Comparison of ENCODE assay signal across 14 cellular contexts in the genomic region with DNA sequence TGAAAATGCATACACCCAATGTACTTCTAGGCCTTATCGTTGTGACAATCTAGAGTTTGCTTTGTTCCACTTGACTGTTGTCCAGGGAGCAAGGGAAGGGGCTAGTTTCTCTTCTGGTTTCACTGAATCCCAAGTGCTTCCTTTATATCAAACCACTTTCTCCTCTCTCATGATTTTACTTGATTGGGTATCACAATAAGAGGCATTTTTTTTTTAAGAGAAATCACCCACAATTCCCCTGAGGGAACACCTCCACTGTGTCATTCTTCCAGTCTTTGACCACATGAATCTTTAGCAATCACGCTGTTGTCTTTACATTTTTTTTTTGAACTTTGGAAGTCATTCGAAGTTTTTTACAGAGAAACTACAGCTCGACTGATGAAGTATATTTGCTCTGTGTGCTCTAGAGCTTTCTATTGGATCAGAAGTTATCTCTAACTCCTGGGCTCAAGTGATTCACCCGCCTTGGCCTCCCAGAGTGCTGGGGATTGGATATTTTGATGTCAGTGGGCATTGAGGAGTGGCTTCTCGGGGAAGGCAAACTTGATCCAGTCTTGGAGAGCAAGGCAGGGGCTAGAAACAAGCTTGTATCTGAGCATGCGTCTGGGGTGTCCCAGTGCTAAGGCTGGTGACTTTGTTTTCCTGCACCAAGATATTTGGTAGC. TPM values are rescaled to one million over a fixed set of nuclear protein-coding genes. Genes with fewer than 3 reads are reported as not detected.
DNase-seq lines count a peak whose midpoint lies in the region; ATAC-seq and TF ChIP-seq lines count a peak whose summit lies in the region.
"Had no signal": no experiment of that assay in that cellular context is flagged by ENCODE, and none has a peak within 500 bp of the region (broad histone marks: within the 10 kb centered on the region; RNA-seq: fewer than 3 reads in every experiment).

No MANE protein-coding gene starts in this region.

- H3K4me3 ChIP-seq in PC-9: no peak overlapping the region
- H3K4me3 ChIP-seq in parathyroid adenoma (ENCODE audit: low read depth, low read length): peak overlapping the region; percentile 21
- H3K4me3 ChIP-seq: left ventricle myocardium inferior had no signal

- TF ChIP-seq CTCF in PC-9 (conservative IDR thresholded peaks at IDR 0.05): no peak
- TF ChIP-seq CTCF in parathyroid adenoma (IDR thresholded peaks at IDR 0.05): no peak

- H3K27ac ChIP-seq in PC-9 (peak overlapping the region; percentile 95), epithelial cell of prostate (peak overlapping the region; percentile 100), parathyroid adenoma (peak overlapping the region; percentile 96)
- H3K27ac ChIP-seq: left ventricle myocardium inferior had no signal

- no peaks in the 10 kb centered on the region for H3K9me3 ChIP-seq in PC-9 (ENCODE audit: insufficient read depth, low read depth)
- no peaks in the 10 kb centered on the region for H3K9me3 ChIP-seq in parathyroid adenoma (ENCODE audit: control insufficient read depth, low read length)
- H3K9me3 ChIP-seq: left ventricle myocardium inferior had no signal

- CTCF ChIA-PET in PC-9 (lab: Charles Lee): interaction anchor here (0.7 kb wide), 1 partner anchor 47 kb away, joined by 7 read pairs; no protein-coding TSS in a partner anchor
- CTCF ChIA-PET in activated CD8-positive, alpha-beta memory T cell treated with anti-CD3 and anti-CD28 coated beads, Interleukin-2, amount 10 ng/mL, durations not matched to agents 7 days and 5 days (lab: Charles Lee): interaction anchor here (1.2 kb wide), 1 partner anchor 128 kb away, joined by 3 read pairs; no protein-coding TSS in a partner anchor

- H3K79me2 ChIP-seq in PC-9 (ENCODE audit: low read depth) (peaks cover 69% of the 10 kb centered on the region), parathyroid adenoma (peaks cover 33% of the 10 kb centered on the region)

- TF ChIP-seq POLR2A in GM18505 (IDR thresholded peaks at IDR 0.05; ENCODE audit: borderline replicate concordance, extremely low read depth, insufficient read depth, insufficient read length): no peak

- ATAC-seq in activated CD8-positive, alpha-beta memory T cell treated with anti-CD3 and anti-CD28 coated beads, Interleukin-2, amount 10 ng/mL, durations not matched to agents 7 days and 5 days: no peak
- ATAC-seq in GM18505 (IDR thresholded peaks at IDR 0.05; ENCODE audit: unreplicated experiment): no peak
- ATAC-seq in activated naive CD8-positive, alpha-beta T cell treated with anti-CD3 and anti-CD28 coated beads, Interleukin-2, amount 50 U/mL, for 24 hours: no peak
- ATAC-seq: T-helper 17 cell had no signal

- BruUV-seq in PC-9 (replicated peaks; lab: Mats Ljungman, UMichigan): no TSS peak

- peaks cover 7% of the 10 kb centered on the region; the same call in 1 of the 2 replicates for H3K36me3 ChIP-seq in PC-9 (ENCODE audit: low read depth)
- H3K36me3 ChIP-seq in parathyroid adenoma (ENCODE audit: control insufficient read depth, insufficient read depth, low read length): no peaks in the 10 kb centered on the region
- H3K36me3 ChIP-seq: left ventricle myocardium inferior had no signal

- H2AFZ ChIP-seq in PC-9: no peak overlapping the region
- no peak overlapping the region for H2AFZ ChIP-seq in parathyroid adenoma

- intact Hi-C loops in PC-9 (cut with micrococcal nuclease; ENCODE audit: unreplicated experiment): no loop called here

- H3K9me3 Mint-ChIP-seq in activated CD8-positive, alpha-beta memory T cell treated with anti-CD3 and anti-CD28 coated beads, Interleukin-2, amount 10 ng/mL, durations not matched to agents 7 days and 5 days (ENCODE audit: low read depth): no peaks in the 10 kb centered on the region
- no peaks in the 10 kb centered on the region for H3K9me3 Mint-ChIP-seq in activated naive CD8-positive, alpha-beta T cell treated with anti-CD3 and anti-CD28 coated beads, Interleukin-2, amount 50 U/mL, for 24 hours
- H3K9me3 Mint-ChIP-seq: activated naive CD4-positive, alpha-beta T cell treated with anti-CD3 and anti-CD28 coated beads, Interleukin-2, amount 10 ng/mL, durations not matched to agents 7 days and 5 days had no signal

- peaks cover 66% of the 10 kb centered on the region for H3K4me1 ChIP-seq in PC-9 (replicated peaks; ENCODE audit: insufficient read depth)
- H3K4me1 ChIP-seq in parathyroid adenoma: peaks cover 38% of the 10 kb centered on the region

- peaks cover 43% of the 10 kb centered on the region for H3K27me3 Mint-ChIP-seq in activated CD8-positive, alpha-beta memory T cell treated with anti-CD3 and anti-CD28 coated beads, Interleukin-2, amount 10 ng/mL, durations not matched to agents 7 days and 5 days
- peaks cover 35% of the 10 kb centered on the region for H3K27me3 Mint-ChIP-seq in activated naive CD8-positive, alpha-beta T cell treated with anti-CD3 and anti-CD28 coated beads, Interleukin-2, amount 50 U/mL, for 24 hours

- H3K4me1 Mint-ChIP-seq in activated CD8-positive, alpha-beta memory T cell treated with anti-CD3 and anti-CD28 coated beads, Interleukin-2, amount 10 ng/mL, durations not matched to agents 7 days and 5 days: peaks cover 2% of the 10 kb centered on the region
- H3K4me1 Mint-ChIP-seq in activated naive CD8-positive, alpha-beta T cell treated with anti-CD3 and anti-CD28 coated beads, Interleukin-2, amount 50 U/mL, for 24 hours: peaks cover 16% of the 10 kb centered on the region

- H3K36me3 Mint-ChIP-seq in activated CD8-positive, alpha-beta memory T cell treated with anti-CD3 and anti-CD28 coated beads, Interleukin-2, amount 10 ng/mL, durations not matched to agents 7 days and 5 days: peaks cover 3% of the 10 kb centered on the region
- H3K36me3 Mint-ChIP-seq in activated naive CD8-positive, alpha-beta T cell treated with anti-CD3 and anti-CD28 coated beads, Interleukin-2, amount 50 U/mL, for 24 hours (ENCODE audit: low read depth): no peaks in the 10 kb centered on the region
- H3K36me3 Mint-ChIP-seq: activated naive CD4-positive, alpha-beta T cell treated with anti-CD3 and anti-CD28 coated beads, Interleukin-2, amount 10 ng/mL, durations not matched to agents 7 days and 5 days had no signal

- no peaks in the 10 kb centered on the region for H3K9me2 ChIP-seq in PC-9 (ENCODE audit: insufficient read depth)

- H3K27me3 ChIP-seq in PC-9 (ENCODE audit: insufficient read depth, low read depth) (no peaks in the 10 kb centered on the region), parathyroid adenoma (ENCODE audit: control insufficient read depth, insufficient read depth, low read length) (no peaks in the 10 kb centered on the region)

- no peak overlapping the region for H3K27ac Mint-ChIP-seq in activated CD8-positive, alpha-beta memory T cell treated with anti-CD3 and anti-CD28 coated beads, Interleukin-2, amount 10 ng/mL, durations not matched to agents 7 days and 5 days
- H3K27ac Mint-ChIP-seq in activated naive CD8-positive, alpha-beta T cell treated with anti-CD3 and anti-CD28 coated beads, Interleukin-2, amount 50 U/mL, for 24 hours: no peak overlapping the region
- H3K27ac Mint-ChIP-seq: activated naive CD4-positive, alpha-beta T cell treated with anti-CD3 and anti-CD28 coated beads, Interleukin-2, amount 10 ng/mL, durations not matched to agents 7 days and 5 days; T-helper 17 cell had no signal

- peaks cover 52% of the 10 kb centered on the region for H3F3A ChIP-seq in PC-9 (ENCODE audit: insufficient read depth, low read depth)

- no peak overlapping the region for H3K9ac ChIP-seq in parathyroid adenoma

- POLR2A ChIA-PET in PC-9 (lab: Charles Lee; ENCODE audit: unreplicated experiment): interaction anchor here (0.6 kb wide), 1 partner anchor 33 kb away, joined by 5 read pairs; no protein-coding TSS in a partner anchor

- H3K4me2 ChIP-seq in PC-9: peak overlapping the region; percentile 92
- peak overlapping the region; percentile 16 for H3K4me2 ChIP-seq in parathyroid adenoma (ENCODE audit: low read length)

- DNase-seq in Daoy (ENCODE audit: low read depth): peak; percentile 33
- DNase-seq in PC-9: no peak
- no peak for DNase-seq in epithelial cell of prostate (ENCODE audit: low read depth, low spot score)
- no peak for DNase-seq in activated CD8-positive, alpha-beta memory T cell treated with anti-CD3 and anti-CD28 coated beads, Interleukin-2, amount 10 ng/mL, durations not matched to agents 7 days and 5 days
- no peak for DNase-seq in NCI-H2081 (lab: John Stamatoyannopoulos, UW)
- no peak for DNase-seq in activated naive CD8-positive, alpha-beta T cell treated with anti-CD3 and anti-CD28 coated beads, Interleukin-2, amount 50 U/mL, for 24 hours
- DNase-seq: activated CD4-positive, alpha-beta T cell treated with anti-CD3 and anti-CD28 coated beads, Interleukin-2, amount 50 U/mL, for 4 hours; activated naive CD4-positive, alpha-beta T cell treated with anti-CD3 and anti-CD28 coated beads, Interleukin-2, amount 10 ng/mL, durations not matched to agents 7 days and 5 days; head of caudate nucleus; left ventricle myocardium inferior; stimulated activated naive CD4-positive, alpha-beta T cell treated with Interleukin-2 at 50 U/mL for 16 hours; T-helper 17 cell had no signal

- H4K20me1 ChIP-seq in PC-9 (ENCODE audit: insufficient read depth): no peaks in the 10 kb centered on the region

- H3K4me3 Mint-ChIP-seq in activated CD8-positive, alpha-beta memory T cell treated with anti-CD3 and anti-CD28 coated beads, Interleukin-2, amount 10 ng/mL, durations not matched to agents 7 days and 5 days: no peak overlapping the region
- H3K4me3 Mint-ChIP-seq in activated naive CD8-positive, alpha-beta T cell treated with anti-CD3 and anti-CD28 coated beads, Interleukin-2, amount 50 U/mL, for 24 hours: no peak overlapping the region
- H3K4me3 Mint-ChIP-seq: activated naive CD4-positive, alpha-beta T cell treated with anti-CD3 and anti-CD28 coated beads, Interleukin-2, amount 10 ng/mL, durations not matched to agents 7 days and 5 days; T-helper 17 cell had no signal

RNA-seq across cellular contexts. Expression of a gene that starts 3.0 kb away (rescaled TPM):
- total RNA-seq in Daoy (2014; rRNA removed; shearing (Covaris generic)): under 0.01 TPM in 1 of 2 replicates, not detected in the other
- total RNA-seq in PC-9 (2021): 117 and 120 TPM in 2 replicates
- under 1 TPM; 0.06 to 0.09 TPM for total RNA-seq in activated CD8-positive, alpha-beta memory T cell treated with anti-CD3 and anti-CD28 coated beads, Interleukin-2, amount 10 ng/mL, durations not matched to agents 7 days and 5 days

Comparison
In these comparisons a context has a peak if more than half of its experiments do, and no peak if none do; other contexts are left out.
1. RNA of a gene that starts 3.0 kb away (total RNA-seq): 117 to 120 TPM in PC-9; 0.06 to 0.09 TPM in activated CD8-positive, alpha-beta memory T cell treated with anti-CD3 and anti-CD28 coated beads, Interleukin-2, amount 10 ng/mL, durations not matched to agents 7 days and 5 days and under 0.01 TPM in Daoy; every median in the first group is over 100 times any median in the second.
2. Peak in every context shown above with its lines, with median percentiles within 50 percentile points of each other: H3K27ac ChIP-seq.